Comparison of ENCODE assay signal across 22 cellular contexts in the genomic region with DNA sequence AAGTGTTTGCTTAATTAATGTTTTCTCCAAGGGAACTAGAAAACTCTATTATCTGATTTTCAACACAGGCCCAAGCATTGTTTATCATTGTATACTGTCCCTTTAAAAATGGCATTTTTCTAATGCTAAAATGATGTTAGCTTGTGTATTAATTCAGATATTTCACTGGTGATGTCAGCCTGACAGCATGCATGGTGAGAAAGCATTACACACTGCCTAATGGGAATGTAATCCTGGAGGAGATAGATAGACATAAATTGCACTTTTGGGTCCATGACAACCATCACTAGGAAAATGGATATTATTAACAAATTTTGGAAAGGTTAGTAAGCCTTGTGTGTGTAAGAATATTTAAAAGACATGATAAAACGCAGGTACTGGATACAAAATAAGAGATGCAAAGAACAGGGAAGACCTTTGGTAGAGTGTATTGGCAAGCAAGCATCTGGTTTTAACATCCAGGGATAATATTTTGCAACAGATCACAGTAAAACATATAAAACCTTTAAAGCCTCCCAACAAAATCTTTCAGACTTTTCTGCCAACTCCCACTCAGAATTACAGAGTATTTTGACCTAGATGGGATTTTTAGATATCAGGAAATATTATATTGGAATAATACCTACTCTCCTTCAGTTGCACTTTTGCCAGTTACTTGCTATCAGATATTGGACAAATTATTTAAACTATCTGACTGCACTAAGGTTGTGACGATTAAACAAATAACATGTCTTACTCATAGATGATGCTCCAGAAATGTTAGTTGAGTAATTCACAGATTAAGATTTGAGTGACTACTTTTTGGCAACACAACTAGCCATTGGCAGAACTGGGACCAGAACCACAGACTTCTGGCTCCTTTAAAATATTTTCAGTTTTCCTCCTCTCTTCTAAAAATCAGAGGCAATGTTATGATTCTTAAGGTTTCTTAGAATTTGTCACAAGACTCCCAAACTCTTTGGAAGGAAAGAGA.
DNase-seq lines count a peak whose midpoint lies in the region; ATAC-seq and TF ChIP-seq lines count a peak whose summit lies in the region.
"Had no signal": no experiment of that assay in that cellular context is flagged by ENCODE, and none has a peak within 500 bp of the region (broad histone marks: within the 10 kb centered on the region; RNA-seq: fewer than 3 reads in every experiment).

No MANE protein-coding gene starts in this region.

- peak; percentile 40 for DNase-seq in DMS114 treated with DMSO at 0.1 percent for 48 hours (lab: John Stamatoyannopoulos, UW; ENCODE audit: unreplicated experiment)
- peak; percentile 15 for DNase-seq in RKO (ENCODE audit: low spot score)
- DNase-seq in dedifferentiated amniotic fluid mesenchymal stem cell (ENCODE audit: extremely low spot score): peak; percentile 19
- no peak for DNase-seq in mesothelial cell of epicardium (ENCODE audit: low spot score in 2 of 2, unreplicated experiment in 2 of 2)
- no peak for DNase-seq in breast epithelium (ENCODE audit: low spot score in 2 of 2)
- DNase-seq in NK-92 treated with Interleukin-12 subunit alpha and Interleukin-12 subunit beta, amount 100 ng/mL, for 24 hours (lab: John Stamatoyannopoulos, UW): no peak
- DNase-seq: activated CD4-positive, CD25-positive, alpha-beta regulatory T cell; activated CD8-positive, alpha-beta T cell treated with anti-CD3 and anti-CD28 coated beads, Interleukin-2, amount 10 ng/mL, durations not matched to agents 7 days and 5 days; activated naive CD8-positive, alpha-beta T cell treated with anti-CD3 and anti-CD28 coated beads, Interleukin-2, amount 10 ng/mL, durations not matched to agents 7 days and 5 days; activated T-cell treated with anti-CD3 and anti-CD28 coated beads, Interleukin-2, amount 50 U/mL, for 48 hours; AML-193; cerebellar nuclear complex; GF-D8; naive thymus-derived CD4-positive, alpha-beta T cell; NCI-H1436; SHP77; testis had no signal

- no peaks in the 10 kb centered on the region for H3K27me3 Mint-ChIP-seq in mesothelial cell of epicardium (ENCODE audit: low read depth)
- H3K27me3 Mint-ChIP-seq: activated naive CD8-positive, alpha-beta T cell treated with anti-CD3 and anti-CD28 coated beads, Interleukin-2, amount 10 ng/mL, durations not matched to agents 7 days and 5 days; naive thymus-derived CD4-positive, alpha-beta T cell; progenitor cell of endocrine pancreas had no signal

- H3K36me3 Mint-ChIP-seq in mesothelial cell of epicardium: no peaks in the 10 kb centered on the region
- H3K36me3 Mint-ChIP-seq: activated naive CD8-positive, alpha-beta T cell treated with anti-CD3 and anti-CD28 coated beads, Interleukin-2, amount 10 ng/mL, durations not matched to agents 7 days and 5 days; naive thymus-derived CD4-positive, alpha-beta T cell had no signal

- H3K9me3 ChIP-seq in breast epithelium: no peaks in the 10 kb centered on the region
- H3K9me3 ChIP-seq: testis had no signal

- no peaks in the 10 kb centered on the region for H3K9me3 Mint-ChIP-seq in mesothelial cell of epicardium
- H3K9me3 Mint-ChIP-seq: T-helper 1 cell treated with Interleukin-12 subunit alpha and Interleukin-12 subunit beta and Interleukin-4 antibody, amounts not matched to agents 30 μg/mL and 1 μg/mL, for 36 hours had no signal

- peaks cover 53% of the 10 kb centered on the region for H3K4me1 Mint-ChIP-seq in mesothelial cell of epicardium
- H3K4me1 Mint-ChIP-seq: activated naive CD8-positive, alpha-beta T cell treated with anti-CD3 and anti-CD28 coated beads, Interleukin-2, amount 10 ng/mL, durations not matched to agents 7 days and 5 days; naive thymus-derived CD4-positive, alpha-beta T cell had no signal

- peak overlapping the region; percentile 26 for H3K27ac Mint-ChIP-seq in mesothelial cell of epicardium
- H3K27ac Mint-ChIP-seq: activated CD8-positive, alpha-beta T cell treated with anti-CD3 and anti-CD28 coated beads, Interleukin-2, amount 10 ng/mL, durations not matched to agents 7 days and 5 days; activated naive CD8-positive, alpha-beta T cell treated with anti-CD3 and anti-CD28 coated beads, Interleukin-2, amount 10 ng/mL, durations not matched to agents 7 days and 5 days; naive thymus-derived CD4-positive, alpha-beta T cell; progenitor cell of endocrine pancreas; T-helper 1 cell treated with Interleukin-12 subunit alpha and Interleukin-12 subunit beta and Interleukin-4 antibody, amounts not matched to agents 30 μg/mL and 1 μg/mL, for 36 hours had no signal

- intact Hi-C loops in breast epithelium (cut with DNase I; ENCODE audit: low total_unique reads): no loop called here

- ATAC-seq in GM19463 (IDR thresholded peaks at IDR 0.05; ENCODE audit: unreplicated experiment) (no peak), GM21526 (IDR thresholded peaks at IDR 0.05; ENCODE audit: low FRiP score, unreplicated experiment) (no peak)
- ATAC-seq: activated CD8-positive, alpha-beta T cell treated with anti-CD3 and anti-CD28 coated beads, Interleukin-2, amount 10 ng/mL, durations not matched to agents 7 days and 5 days; naive thymus-derived CD4-positive, alpha-beta T cell had no signal

- H3K27ac ChIP-seq in breast epithelium: no peak overlapping the region
- H3K27ac ChIP-seq: testis had no signal

- TF ChIP-seq POLR2A in breast epithelium (IDR thresholded peaks at IDR 0.05): no peak

- H3K36me3 ChIP-seq in breast epithelium: no peaks in the 10 kb centered on the region

- H3K27me3 ChIP-seq in breast epithelium: no peaks in the 10 kb centered on the region
- H3K27me3 ChIP-seq: testis had no signal

- H3K4me1 ChIP-seq in breast epithelium: no peaks in the 10 kb centered on the region
- H3K4me1 ChIP-seq: testis had no signal

- no peak overlapping the region for H3K4me3 ChIP-seq in breast epithelium
- H3K4me3 ChIP-seq: lung, testis had no signal

- H3K4me3 Mint-ChIP-seq in mesothelial cell of epicardium: no peak overlapping the region
- H3K4me3 Mint-ChIP-seq: activated CD8-positive, alpha-beta T cell treated with anti-CD3 and anti-CD28 coated beads, Interleukin-2, amount 10 ng/mL, durations not matched to agents 7 days and 5 days; activated naive CD8-positive, alpha-beta T cell treated with anti-CD3 and anti-CD28 coated beads, Interleukin-2, amount 10 ng/mL, durations not matched to agents 7 days and 5 days; naive thymus-derived CD4-positive, alpha-beta T cell; T-helper 1 cell treated with Interleukin-12 subunit alpha and Interleukin-12 subunit beta and Interleukin-4 antibody, amounts not matched to agents 30 μg/mL and 1 μg/mL, for 36 hours had no signal

- no peak for TF ChIP-seq CTCF in mesothelial cell of epicardium (IDR thresholded peaks at IDR 0.05; ENCODE audit: unreplicated experiment)
- TF ChIP-seq CTCF in breast epithelium (IDR thresholded peaks at IDR 0.05): no peak

Comparison
In these comparisons a context has a peak if more than half of its experiments do, and no peak if none do; other contexts are left out.
1. DNase-seq: peak in DMS114 treated with DMSO at 0.1 percent for 48 hours (single experiment), RKO (single experiment) and dedifferentiated amniotic fluid mesenchymal stem cell (single experiment); none in mesothelial cell of epicardium (0 of 2), breast epithelium (0 of 2) and NK-92 treated with Interleukin-12 subunit alpha and Interleukin-12 subunit beta, amount 100 ng/mL, for 24 hours (single experiment).